ENCODE assay signal across 8 cellular contexts in the genomic region with DNA sequence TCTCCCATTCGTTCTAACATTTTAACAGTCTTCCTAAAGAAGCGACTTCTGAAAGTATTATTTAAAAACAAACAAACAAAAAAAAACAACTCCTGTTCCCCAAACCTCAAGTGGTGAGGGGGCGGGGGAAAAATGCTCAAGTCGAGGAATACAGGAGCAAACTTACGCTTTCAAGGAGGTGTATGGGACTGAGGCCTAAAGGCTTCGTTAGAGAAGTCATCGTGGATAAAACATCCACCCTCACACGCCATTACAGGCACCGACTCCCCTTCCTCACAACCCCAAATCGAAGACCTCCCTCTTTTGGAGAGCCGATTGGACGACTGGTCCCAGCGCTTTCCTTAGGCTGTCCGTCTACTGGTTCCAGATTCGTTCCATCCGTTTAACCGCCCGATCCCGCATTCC. TPM values are rescaled to one million over a fixed set of nuclear protein-coding genes. Genes with fewer than 3 reads are reported as not detected.
A peak's percentile ranks its signal among the peaks of the same experiment; 100 is the strongest.
DNase-seq lines count a peak whose midpoint lies in the region; ATAC-seq and TF ChIP-seq lines count a peak whose summit lies in the region.

No MANE protein-coding gene starts in this region.

- H3K9me3 ChIP-seq in iPS-18c (ENCODE audit: control insufficient read depth, insufficient read depth, low read length), result no peaks in the 10 kb centered on the region

- CTCF ChIA-PET in WTC11 (lab: Charles Lee), result interaction anchor here (0.6 to 2.6 kb wide), 13 partner anchors 8 to 120 kb away, joined by 3 to 23 read pairs (median 5); partner anchors contain the start of gene COPZ1

- in situ Hi-C loops in GM13976 (cut with MboI; ENCODE audit: low sequenced_read_pairs, unreplicated experiment), result no loop called here

- DNase-seq in H7, result no peak
- DNase-seq in WTC11 (ENCODE audit: low spot score), result no peak
- DNase-seq in substantia nigra (lab: John Stamatoyannopoulos, UW), result no peak
- no peak for DNase-seq in SW480 (ENCODE audit: low spot score)
- no peak for DNase-seq in T-helper 9 cell
- no peak for DNase-seq in GM13976 (ENCODE audit: low spot score)
- DNase-seq in NCI-H2081 treated with DMSO at 0.1 percent for 48 hours (lab: John Stamatoyannopoulos, UW), result no peak

- H3K36me3 Mint-ChIP-seq in WTC11, result peaks cover 3% of the 10 kb centered on the region

- peaks cover 51% of the 10 kb centered on the region for H3K4me1 Mint-ChIP-seq in WTC11

- TF ChIP-seq CTCF in WTC11 (IDR thresholded peaks at IDR 0.05), result no peak
- no peak for TF ChIP-seq CTCF in GM13976 (IDR thresholded peaks at IDR 0.05; ENCODE audit: borderline replicate concordance, control extremely low read depth, extremely low read depth, insufficient read depth, missing control alignments)

- POLR2A ChIA-PET in WTC11 (lab: Charles Lee), result interaction anchor here (0.6 to 3.8 kb wide), 15 partner anchors 9 to 79 kb away, joined by 3 to 105 read pairs (median 7); partner anchors contain the start of genes COPZ1 and NFE2

- peaks cover 30% of the 10 kb centered on the region for H3K36me3 ChIP-seq in H7 (replicated peaks; ENCODE audit: control insufficient read depth, insufficient read depth, low read length)

- no peak overlapping the region for H3K4me3 Mint-ChIP-seq in WTC11

- no peak for ATAC-seq in WTC11

- H3K27me3 ChIP-seq in H7 (ENCODE audit: control insufficient read depth, insufficient read depth, low read length), result no peaks in the 10 kb centered on the region

- H3K4me3 ChIP-seq in H7 (ENCODE audit: insufficient read depth, low read depth, low read length), result peak overlapping the region; percentile 95
- H3K4me3 ChIP-seq in iPS-18c (ENCODE audit: insufficient read depth, low read depth, low read length), result peak overlapping the region; percentile 90

- H3K9me3 Mint-ChIP-seq in WTC11, result no peaks in the 10 kb centered on the region

- peak overlapping the region; percentile 92 for H3K27ac ChIP-seq in substantia nigra (ENCODE audit: low read depth, low read length, poor library complexity, severe bottlenecking)

- H3K27me3 Mint-ChIP-seq in WTC11 (ENCODE audit: low read depth), result no peaks in the 10 kb centered on the region

- no peak overlapping the region for H3K27ac Mint-ChIP-seq in WTC11

TF ChIP-seq in WTC11, 78 proteins besides CTCF, POLR2A, EP300 and RAD21 (continues in another document):
- peak; percentile 62; the same call in 1 of the 2 replicates for TF ChIP-seq AFF4 (CRISPR knock-in tag; IDR thresholded peaks at IDR 0.05; ENCODE audit: borderline replicate concordance)
- peak; percentile 63; the same call in 1 of the 2 replicates for TF ChIP-seq ZNF416 (CRISPR knock-in tag; IDR thresholded peaks at IDR 0.05)
- TF ChIP-seq ERG (CRISPR knock-in tag; IDR thresholded peaks at IDR 0.05), result peak; percentile 76; the same call in 1 of the 2 replicates
- 0 out of 2 replicates have a peak, but pooled peaks have one; percentile 33 for TF ChIP-seq NFE2L1 (CRISPR knock-in tag; IDR thresholded peaks at IDR 0.05)
- TF ChIP-seq, protein P1, sequence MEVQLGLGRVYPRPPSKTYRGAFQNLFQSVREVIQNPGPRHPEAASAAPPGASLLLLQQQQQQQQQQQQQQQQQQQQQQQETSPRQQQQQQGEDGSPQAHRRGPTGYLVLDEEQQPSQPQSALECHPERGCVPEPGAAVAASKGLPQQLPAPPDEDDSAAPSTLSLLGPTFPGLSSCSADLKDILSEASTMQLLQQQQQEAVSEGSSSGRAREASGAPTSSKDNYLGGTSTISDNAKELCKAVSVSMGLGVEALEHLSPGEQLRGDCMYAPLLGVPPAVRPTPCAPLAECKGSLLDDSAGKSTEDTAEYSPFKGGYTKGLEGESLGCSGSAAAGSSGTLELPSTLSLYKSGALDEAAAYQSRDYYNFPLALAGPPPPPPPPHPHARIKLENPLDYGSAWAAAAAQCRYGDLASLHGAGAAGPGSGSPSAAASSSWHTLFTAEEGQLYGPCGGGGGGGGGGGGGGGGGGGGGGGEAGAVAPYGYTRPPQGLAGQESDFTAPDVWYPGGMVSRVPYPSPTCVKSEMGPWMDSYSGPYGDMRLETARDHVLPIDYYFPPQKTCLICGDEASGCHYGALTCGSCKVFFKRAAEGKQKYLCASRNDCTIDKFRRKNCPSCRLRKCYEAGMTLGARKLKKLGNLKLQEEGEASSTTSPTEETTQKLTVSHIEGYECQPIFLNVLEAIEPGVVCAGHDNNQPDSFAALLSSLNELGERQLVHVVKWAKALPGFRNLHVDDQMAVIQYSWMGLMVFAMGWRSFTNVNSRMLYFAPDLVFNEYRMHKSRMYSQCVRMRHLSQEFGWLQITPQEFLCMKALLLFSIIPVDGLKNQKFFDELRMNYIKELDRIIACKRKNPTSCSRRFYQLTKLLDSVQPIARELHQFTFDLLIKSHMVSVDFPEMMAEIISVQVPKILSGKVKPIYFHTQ (CRISPR knock-in tag; IDR thresholded peaks at IDR 0.05), result peak; percentile 76; the same call in 1 of the 2 replicates
- no peak for TF ChIP-seq E2F4 (CRISPR knock-in tag; IDR thresholded peaks at IDR 0.05; ENCODE audit: borderline replicate concordance, low read depth)
- TF ChIP-seq, protein P2, sequence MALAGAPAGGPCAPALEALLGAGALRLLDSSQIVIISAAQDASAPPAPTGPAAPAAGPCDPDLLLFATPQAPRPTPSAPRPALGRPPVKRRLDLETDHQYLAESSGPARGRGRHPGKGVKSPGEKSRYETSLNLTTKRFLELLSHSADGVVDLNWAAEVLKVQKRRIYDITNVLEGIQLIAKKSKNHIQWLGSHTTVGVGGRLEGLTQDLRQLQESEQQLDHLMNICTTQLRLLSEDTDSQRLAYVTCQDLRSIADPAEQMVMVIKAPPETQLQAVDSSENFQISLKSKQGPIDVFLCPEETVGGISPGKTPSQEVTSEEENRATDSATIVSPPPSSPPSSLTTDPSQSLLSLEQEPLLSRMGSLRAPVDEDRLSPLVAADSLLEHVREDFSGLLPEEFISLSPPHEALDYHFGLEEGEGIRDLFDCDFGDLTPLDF (CRISPR knock-in tag; IDR thresholded peaks at IDR 0.05), result 0 out of 2 replicates have a peak, but pooled peaks have one; percentile 13
- no peak for TF ChIP-seq TEAD4 (CRISPR knock-in tag; IDR thresholded peaks at IDR 0.05)
- TF ChIP-seq SMAD3 (CRISPR knock-in tag; IDR thresholded peaks at IDR 0.05; ENCODE audit: borderline replicate concordance), result peak; percentile 87; the same call in 1 of the 2 replicates
- TF ChIP-seq PRRX2 (CRISPR knock-in tag; IDR thresholded peaks at IDR 0.05), result no peak; the same call in 1 of the 2 replicates
- no peak for TF ChIP-seq MYBL2 (CRISPR knock-in tag; IDR thresholded peaks at IDR 0.05)
- TF ChIP-seq ZNF263 (CRISPR knock-in tag; IDR thresholded peaks at IDR 0.05; ENCODE audit: low read depth), result no peak
- TF ChIP-seq ZNF232 (CRISPR knock-in tag; IDR thresholded peaks at IDR 0.05), result peak; percentile 15; the same call in 1 of the 2 replicates

RNA-seq across cellular contexts. Expression of gene CBX5, which starts 0.7 kb away (rescaled TPM):
- 51.2 and 62.2 TPM in 2 replicates for total RNA-seq in H7 (2014; rRNA removed; shearing (Covaris generic))
- total RNA-seq in WTC11 (2021), result 182 to 218 TPM (median 216 TPM) in 3 replicates

RNA-seq across cellular contexts. Expression of gene HNRNPA1, which starts 1.3 kb away (rescaled TPM):
- 907 and 952 TPM in 2 replicates for total RNA-seq in H7 (2014; rRNA removed; shearing (Covaris generic))
- total RNA-seq in WTC11 (2021), result 2,589 to 2,788 TPM (median 2,737 TPM) in 3 replicates

RNA-seq across cellular contexts. Expression of gene NFE2, which starts 21.6 kb away (rescaled TPM):
- total RNA-seq in H7 (2014; rRNA removed; shearing (Covaris generic)), result 2.2 and 2.9 TPM in 2 replicates
- 2.4 to 3.0 TPM (median 3.0 TPM) in 3 replicates for total RNA-seq in WTC11 (2021)

RNA-seq across cellular contexts. Expression of gene COPZ1, which starts 45.7 kb away (rescaled TPM):
- 117 and 121 TPM in 2 replicates for total RNA-seq in H7 (2014; rRNA removed; shearing (Covaris generic))
- total RNA-seq in WTC11 (2021), result 98.2 to 116 TPM (median 115 TPM) in 3 replicates
